ENCODE assay signal across 1 cellular context in genomic region chr17:8250101-8250500, GRCh38.
TF ChIP-seq lines count a peak whose summit lies in the region.

No MANE protein-coding gene starts in this region.

TF ChIP-seq in GM12878, 131 proteins besides CTCF, POLR2A, EP300 and RAD21:
- TF ChIP-seq RUNX3 (IDR thresholded peaks at IDR 0.05; ENCODE audit: low read length) (0 out of 2 replicates have a peak, but pooled peaks have one; percentile 30), RFX5 (IDR thresholded peaks at IDR 0.05; ENCODE audit: low read depth, low read length) (no peak)
